In the genomic region with DNA sequence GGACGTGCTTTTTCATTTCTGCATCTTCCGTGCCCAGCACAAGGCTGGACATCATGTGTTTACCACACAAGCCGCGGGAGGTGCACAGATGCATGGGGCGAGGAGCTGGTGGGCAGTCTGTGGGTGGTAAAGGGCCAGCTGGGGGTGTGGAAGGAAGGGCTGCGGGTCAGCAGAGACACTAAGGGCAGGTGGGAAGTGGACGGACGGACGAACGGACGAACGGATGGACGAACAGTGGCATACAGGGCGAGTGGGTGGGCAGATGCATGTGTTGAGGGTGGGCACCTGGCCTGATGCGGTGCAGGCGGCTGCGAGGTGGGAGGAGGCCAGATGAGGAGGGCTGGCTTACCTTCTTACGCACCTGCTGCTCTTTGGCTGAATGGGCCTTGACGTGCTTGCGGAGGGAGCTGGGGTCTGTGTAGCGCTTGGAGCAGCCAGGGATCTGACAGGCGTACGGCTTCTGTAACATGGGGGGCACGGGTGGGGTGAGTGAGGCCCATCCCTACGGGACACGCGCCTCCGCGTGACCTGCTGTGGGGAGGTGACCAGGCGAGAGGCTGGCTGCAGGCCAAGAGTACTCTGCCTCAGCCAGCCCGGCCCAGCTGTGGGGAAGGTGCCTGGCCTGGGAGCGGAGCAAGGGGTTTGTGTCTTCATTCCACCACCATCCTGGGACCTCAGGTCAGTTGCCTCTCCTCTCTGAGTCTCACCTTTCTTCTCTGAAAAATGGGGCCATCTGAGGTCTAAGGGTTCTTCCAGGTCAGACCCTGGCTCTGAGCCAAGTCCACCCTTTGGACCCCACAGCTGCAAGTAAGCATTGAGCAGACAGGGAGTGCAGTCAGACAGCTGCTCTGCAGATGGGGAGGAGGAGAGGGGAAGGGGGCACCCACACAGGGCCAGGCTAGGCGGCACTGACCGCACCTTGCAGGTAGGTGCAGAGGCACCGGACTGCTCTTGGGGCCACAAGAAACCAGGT, we compare ENCODE assay signal across 16 cellular contexts.
DNase-seq lines count a peak whose midpoint lies in the region; ATAC-seq, FAIRE-seq and TF ChIP-seq lines count a peak whose summit lies in the region.
"Had no signal": no experiment of that assay in that cellular context is flagged by ENCODE, and none has a peak within 500 bp of the region (broad histone marks: within the 10 kb centered on the region; RNA-seq: fewer than 3 reads in every experiment).

No MANE protein-coding gene starts in this region.

- H3K27me3 Mint-ChIP-seq in effector memory CD8-positive, alpha-beta T cell: peaks cover 5 to 31% of the 10 kb centered on the region in 2 donors

- no peak overlapping the region for H3K14ac ChIP-seq in IMR-90 (replicated peaks; ENCODE audit: low read depth, low read length)

- no peak overlapping the region for H4K91ac ChIP-seq in IMR-90 (ENCODE audit: insufficient read depth, low read depth, low read length)

- no peaks in the 10 kb centered on the region for H4K20me1 ChIP-seq in IMR-90 (ENCODE audit: insufficient read depth, low read length)

- no peak for ATAC-seq in IMR-90 (ENCODE audit: low read depth)
- no peak for ATAC-seq in effector memory CD8-positive, alpha-beta T cell (replicated peaks)
- no peak for ATAC-seq in GM21786 (IDR thresholded peaks at IDR 0.05; ENCODE audit: unreplicated experiment)
- ATAC-seq: activated CD8-positive, alpha-beta T cell treated with anti-CD3 and anti-CD28 coated beads, Interleukin-2, amount 10 ng/mL, durations not matched to agents 7 days and 5 days; stimulated activated effector memory CD8-positive, alpha-beta T cell treated with anti-CD3 and anti-CD28 coated beads, Interleukin-12 subunit alpha, Interleukin-12 subunit beta, amount 100 ng/mL, for 72 hours had no signal

- H3K27ac ChIP-seq in IMR-90 (ENCODE audit: insufficient read depth, low read length) (no peak overlapping the region), ovary (no peak overlapping the region)
- H3K27ac ChIP-seq: 22Rv1, transverse colon, WERI-Rb-1 had no signal

- no peak overlapping the region for H3K4me3 Mint-ChIP-seq in effector memory CD8-positive, alpha-beta T cell
- H3K4me3 Mint-ChIP-seq: activated CD8-positive, alpha-beta T cell treated with anti-CD3 and anti-CD28 coated beads, Interleukin-2, amount 10 ng/mL, durations not matched to agents 7 days and 5 days; activated T-helper 1 cell treated with anti-CD3 and anti-CD28 coated beads, Interleukin-12 subunit alpha, Interleukin-12 subunit beta, Interleukin-2, Interleukin-4 antibody, amounts not matched to agents 30 ng/mL and 10 ng/mL and 1 ng/mL, durations not matched to agents 14 hours and 24 hours and 36 hours; stimulated activated effector memory CD8-positive, alpha-beta T cell treated with anti-CD3 and anti-CD28 coated beads, Interleukin-12 subunit alpha, Interleukin-12 subunit beta, amount 100 ng/mL, for 72 hours had no signal

- H2BK120ac ChIP-seq in IMR-90 (ENCODE audit: low read depth, low read length): no peak overlapping the region

- H3K4ac ChIP-seq in IMR-90 (ENCODE audit: low read depth, low read length): no peak overlapping the region

- BruUV-seq in IMR-90 (replicated peaks; lab: Mats Ljungman, UMichigan): no TSS peak

- dilution Hi-C loops in IMR-90 (cut with HindIII; ENCODE audit: low sequenced_read_pairs, unreplicated experiment): no loop called here

- H3K23ac ChIP-seq in IMR-90 (ENCODE audit: low read depth, low read length): no peak overlapping the region

- in situ Hi-C loops in IMR-90 (cut with MboI; ENCODE audit: low sequenced_read_pairs): no loop called here

- H3K9me1 ChIP-seq in IMR-90 (ENCODE audit: insufficient read depth, low read length): peaks cover 13% of the 10 kb centered on the region

- no peaks in the 10 kb centered on the region for H3K9me3 ChIP-seq in IMR-90 (ENCODE audit: control insufficient read depth, insufficient read depth, low read length)
- H3K9me3 ChIP-seq in ovary: no peaks in the 10 kb centered on the region
- H3K9me3 ChIP-seq: transverse colon had no signal

- H3K56ac ChIP-seq in IMR-90 (ENCODE audit: extremely low read depth, insufficient read depth, low read length): no peak overlapping the region

- no peaks in the 10 kb centered on the region for H3K27me3 ChIP-seq in IMR-90 (ENCODE audit: control insufficient read depth, insufficient read depth, low read length)
- H3K27me3 ChIP-seq in ovary: no peaks in the 10 kb centered on the region
- H3K27me3 ChIP-seq: transverse colon had no signal

- H2AFZ ChIP-seq in IMR-90 (replicated peaks; ENCODE audit: low read length, poor library complexity): peak overlapping the region; percentile 11

- CTCF ChIA-PET in IMR-90 (lab: Yijun Ruan, JAX): no interaction called here

- no peak overlapping the region for H3K9ac ChIP-seq in IMR-90 (ENCODE audit: low read depth, low read length)

- no peak overlapping the region for H3K4me2 ChIP-seq in IMR-90 (ENCODE audit: low read depth, low read length)

- no peak overlapping the region for H2AK9ac ChIP-seq in IMR-90 (replicated peaks; ENCODE audit: low read depth, low read length, poor library complexity)

- TF ChIP-seq CTCF in IMR-90 (conservative IDR thresholded peaks at IDR 0.05; ENCODE audit: low read depth, low read length): no peak
- no peak for TF ChIP-seq CTCF in ovary (IDR thresholded peaks at IDR 0.05)

- H2BK15ac ChIP-seq in IMR-90 (ENCODE audit: low read depth, low read length): no peak overlapping the region

- H2AK5ac ChIP-seq in IMR-90 (ENCODE audit: low read depth, low read length): peak overlapping the region; percentile 58; the same call in 1 of the 2 replicates

- H3K79me1 ChIP-seq in IMR-90 (ENCODE audit: low read depth in 1 of 2, low read length in 2 of 2): no peaks in the 10 kb centered on the region; a peak in 1 of 4 replicates

- H3K9me3 Mint-ChIP-seq in effector memory CD8-positive, alpha-beta T cell: no peaks in the 10 kb centered on the region
- H3K9me3 Mint-ChIP-seq: activated T-helper 1 cell treated with anti-CD3 and anti-CD28 coated beads, Interleukin-12 subunit alpha, Interleukin-12 subunit beta, Interleukin-2, Interleukin-4 antibody, amounts not matched to agents 30 ng/mL and 10 ng/mL and 1 ng/mL, durations not matched to agents 14 hours and 24 hours and 36 hours; stimulated activated effector memory CD8-positive, alpha-beta T cell treated with anti-CD3 and anti-CD28 coated beads, Interleukin-12 subunit alpha, Interleukin-12 subunit beta, amount 100 ng/mL, for 72 hours had no signal

- peak; percentile 43 for DNase-seq in DMS 273 (lab: John Stamatoyannopoulos, UW; ENCODE audit: unreplicated experiment)
- DNase-seq in DMS 273 treated with DMSO at 0.1 percent for 48 hours (lab: John Stamatoyannopoulos, UW): no peak
- DNase-seq in IMR-90: no peak
- no peak for DNase-seq in effector memory CD8-positive, alpha-beta T cell
- DNase-seq in ovary: peak; percentile 43 to 80 (median 56)
- no peak for DNase-seq in RCC 7860 (ENCODE audit: low spot score)
- no peak for DNase-seq in NCI-H774 (lab: John Stamatoyannopoulos, UW)
- DNase-seq: activated CD8-positive, alpha-beta T cell treated with anti-CD3 and anti-CD28 coated beads, Interleukin-2, amount 10 ng/mL, durations not matched to agents 7 days and 5 days; C1 segment of cervical spinal cord; transverse colon had no signal

- H2BK20ac ChIP-seq in IMR-90 (ENCODE audit: low read depth, low read length): no peak overlapping the region

- no peak overlapping the region for H4K5ac ChIP-seq in IMR-90 (ENCODE audit: low read depth, low read length)

- H3K4me1 ChIP-seq in IMR-90 (ENCODE audit: control insufficient read depth, insufficient read depth, low read length) (peaks cover 17% of the 10 kb centered on the region), ovary (ENCODE audit: insufficient read depth) (peaks cover 15% of the 10 kb centered on the region)

- POLR2A ChIA-PET in IMR-90 (lab: Charles Lee; ENCODE audit: unreplicated experiment): no interaction called here

- WGBS in IMR-90 (ENCODE audit: extremely low coverage in 2 of 2, insufficient read length in 1 of 2), 2 experiments: 70% methylated on average over 25 of the region's 35 CpGs; no CpG with 5 or more reads in 1 of the 2 experiments
- 47 to 73% (median 56%) methylated on average over 27 to 35 of the region's 35 CpGs for WGBS in ovary, 3 donors

- H4K8ac ChIP-seq in IMR-90 (ENCODE audit: low read depth in 2 of 2, low read length in 2 of 2): no peak overlapping the region

- FAIRE-seq in RCC 7860 (lab: Jason Lieb, UNC): no peak
- FAIRE-seq: keratinocyte had no signal

- TF ChIP-seq POLR2A in IMR-90 (IDR thresholded peaks at IDR 0.05; ENCODE audit: low read depth, low read length) (no peak), ovary (IDR thresholded peaks at IDR 0.05) (no peak)

- H3K4me3 ChIP-seq in IMR-90 (ENCODE audit: insufficient read depth, low read depth, low read length) (no peak overlapping the region), ovary (no peak overlapping the region)
- H3K4me3 ChIP-seq: transverse colon had no signal

- intact Hi-C loops in IMR-90 (cut with micrococcal nuclease): no loop called here
- intact Hi-C loops in ovary (cut with DNase I): no loop called here

- no peak for TF ChIP-seq RAD21 in IMR-90 (IDR thresholded peaks at IDR 0.05; ENCODE audit: low read length)

- H3K4me1 Mint-ChIP-seq in effector memory CD8-positive, alpha-beta T cell (ENCODE audit: low read depth in 2 of 2): peaks cover 0 to 4% of the 10 kb centered on the region in 2 donors

- no peak for TF ChIP-seq EP300 in ovary (IDR thresholded peaks at IDR 0.05)

- no peaks in the 10 kb centered on the region; the same call in 1 of the 2 replicates for H3K36me3 ChIP-seq in IMR-90 (ENCODE audit: control insufficient read depth, insufficient read depth, low read length)
- H3K36me3 ChIP-seq in ovary: no peaks in the 10 kb centered on the region
- H3K36me3 ChIP-seq: transverse colon, WERI-Rb-1 had no signal

- H3K27ac Mint-ChIP-seq in effector memory CD8-positive, alpha-beta T cell: peak overlapping the region; percentile 14 to 36
- H3K27ac Mint-ChIP-seq: activated CD8-positive, alpha-beta T cell treated with anti-CD3 and anti-CD28 coated beads, Interleukin-2, amount 10 ng/mL, durations not matched to agents 7 days and 5 days; activated T-helper 1 cell treated with anti-CD3 and anti-CD28 coated beads, Interleukin-12 subunit alpha, Interleukin-12 subunit beta, Interleukin-2, Interleukin-4 antibody, amounts not matched to agents 30 ng/mL and 10 ng/mL and 1 ng/mL, durations not matched to agents 14 hours and 24 hours and 36 hours; stimulated activated effector memory CD8-positive, alpha-beta T cell treated with anti-CD3 and anti-CD28 coated beads, Interleukin-12 subunit alpha, Interleukin-12 subunit beta, amount 100 ng/mL, for 72 hours had no signal

- H2BK5ac ChIP-seq in IMR-90 (ENCODE audit: low read depth, low read length, poor library complexity, severe bottlenecking): no peak overlapping the region

- H3K18ac ChIP-seq in IMR-90 (ENCODE audit: low read depth, low read length): no peak overlapping the region

- no peaks in the 10 kb centered on the region for H3K36me3 Mint-ChIP-seq in effector memory CD8-positive, alpha-beta T cell (ENCODE audit: insufficient read depth)
- H3K36me3 Mint-ChIP-seq: stimulated activated effector memory CD8-positive, alpha-beta T cell treated with anti-CD3 and anti-CD28 coated beads, Interleukin-12 subunit alpha, Interleukin-12 subunit beta, amount 100 ng/mL, for 72 hours had no signal

TF ChIP-seq in IMR-90, 13 proteins besides CTCF, POLR2A, EP300 and RAD21 (continues in another document):
- TF ChIP-seq BHLHE40 (IDR thresholded peaks at IDR 0.05; ENCODE audit: low read depth, low read length): no peak
- no peak for TF ChIP-seq MXI1 (IDR thresholded peaks at IDR 0.05; ENCODE audit: borderline replicate concordance, low read depth, low read length)

Comparison
In these comparisons a context has a peak if more than half of its experiments do, and no peak if none do; other contexts are left out.
1. DNase-seq: peak in DMS 273 (single experiment) and ovary (5 of 5); none in DMS 273 treated with DMSO at 0.1 percent for 48 hours (single experiment), IMR-90 (single experiment), effector memory CD8-positive, alpha-beta T cell (0 of 3), RCC 7860 (single experiment) and NCI-H774 (single experiment).